1 cellular context compared by ENCODE assay signal in genomic region chr6:28224131-28225055, GRCh38.
TF ChIP-seq lines count a peak whose summit lies in the region.

No MANE protein-coding gene starts in this region.

TF ChIP-seq in HepG2, 621 proteins besides CTCF, POLR2A, EP300 and RAD21:
- TF ChIP-seq BRCA1 (CRISPR knock-in tag; IDR thresholded peaks at IDR 0.05) (no peak), ZBED4 (CRISPR knock-in tag; IDR thresholded peaks at IDR 0.05; ENCODE audit: borderline replicate concordance) (no peak), ZMAT5 (CRISPR knock-in tag; IDR thresholded peaks at IDR 0.05; ENCODE audit: borderline replicate concordance, low read depth) (no peak), TCF7L2 (IDR thresholded peaks at IDR 0.05; ENCODE audit: low read depth, low read length) (no peak), SNAPC4 (CRISPR knock-in tag; IDR thresholded peaks at IDR 0.05) (0 out of 2 replicates have a peak, but pooled peaks have one; percentile 55), MLXIP (CRISPR knock-in tag; IDR thresholded peaks at IDR 0.05; ENCODE audit: borderline replicate concordance) (no peak), ZNF354B (CRISPR knock-in tag; IDR thresholded peaks at IDR 0.05) (0 out of 2 replicates have a peak, but pooled peaks have one; percentile 32), TFDP1 (CRISPR knock-in tag; IDR thresholded peaks at IDR 0.05; ENCODE audit: borderline replicate concordance) (no peak), ZNF230 (CRISPR knock-in tag; IDR thresholded peaks at IDR 0.05) (no peak), ZNF512 (CRISPR knock-in tag; IDR thresholded peaks at IDR 0.05) (0 out of 2 replicates have a peak, but pooled peaks have one; percentile 70), CSRNP2 (CRISPR knock-in tag; conservative IDR thresholded peaks at IDR 0.05; ENCODE audit: low read depth) (no peak), PAWR (CRISPR knock-in tag; IDR thresholded peaks at IDR 0.05; ENCODE audit: borderline replicate concordance) (no peak), ARID3A (IDR thresholded peaks at IDR 0.05; ENCODE audit: low read depth, low read length) (no peak), ZNF570 (CRISPR knock-in tag; IDR thresholded peaks at IDR 0.05; ENCODE audit: borderline replicate concordance) (no peak), NFKBIZ (CRISPR knock-in tag; IDR thresholded peaks at IDR 0.05) (no peak), ELF3 (CRISPR knock-in tag; IDR thresholded peaks at IDR 0.05) (no peak), SNAI1 (CRISPR knock-in tag; IDR thresholded peaks at IDR 0.05; ENCODE audit: borderline replicate concordance) (0 out of 2 replicates have a peak, but pooled peaks have one; percentile 38), ZNF564 (CRISPR knock-in tag; IDR thresholded peaks at IDR 0.05) (no peak), PCBP2 (optimal IDR thresholded peaks at IDR 0.05; ENCODE audit: low read depth, low read length, poor library complexity, severe bottlenecking) (peak; percentile 47), NFE2 (CRISPR knock-in tag; IDR thresholded peaks at IDR 0.05) (no peak), ZFP36L1 (CRISPR knock-in tag; IDR thresholded peaks at IDR 0.05) (no peak), ZNF503 (CRISPR knock-in tag; IDR thresholded peaks at IDR 0.05) (no peak), ZNF546 (CRISPR knock-in tag; conservative IDR thresholded peaks at IDR 0.05) (no peak)
